In the genomic region with DNA sequence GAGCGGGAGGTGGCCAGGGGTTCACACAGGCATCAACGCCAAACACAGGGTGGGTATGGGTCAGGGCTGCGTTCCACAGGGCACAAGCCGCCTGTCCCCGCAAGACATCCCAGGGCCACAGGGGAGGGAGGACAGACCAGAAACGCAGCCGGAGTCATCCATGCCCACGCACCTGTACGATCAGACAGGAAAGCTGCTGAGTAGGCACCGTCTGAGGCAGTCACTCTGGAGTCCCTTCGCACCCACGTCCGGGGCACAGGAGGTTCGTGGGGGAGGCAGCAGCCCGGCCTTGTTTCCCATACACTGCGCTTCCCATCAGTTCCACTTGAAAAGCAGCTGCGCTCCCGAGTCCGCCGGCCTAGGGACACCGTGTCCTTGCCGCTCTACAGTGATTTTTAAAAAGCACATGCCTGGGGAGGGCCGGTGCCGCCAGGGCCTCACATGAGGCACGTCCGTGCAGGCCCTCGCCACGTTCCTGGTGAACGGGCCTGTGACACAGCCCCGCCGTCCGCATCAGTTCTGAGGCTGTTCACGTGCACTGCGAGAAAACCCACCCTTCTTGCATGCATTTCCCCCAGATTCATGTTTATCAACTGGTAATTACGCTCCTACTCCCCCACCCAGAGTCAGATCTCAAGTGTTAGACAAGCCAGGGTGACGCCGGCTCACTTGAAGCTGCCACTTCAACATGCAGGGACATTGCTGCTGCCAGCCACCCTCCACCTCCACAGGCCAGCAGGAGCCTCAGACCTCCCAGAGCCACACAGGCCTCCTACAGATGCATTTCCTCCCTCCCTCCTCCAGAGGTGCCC, we compare ENCODE assay signal across 13 cellular contexts. TPM values are rescaled to one million over a fixed set of nuclear protein-coding genes. Genes with fewer than 3 reads are reported as not detected.
DNase-seq lines count a peak whose midpoint lies in the region; ATAC-seq, FAIRE-seq and TF ChIP-seq lines count a peak whose summit lies in the region.
"Had no signal": no experiment of that assay in that cellular context is flagged by ENCODE, and none has a peak within 500 bp of the region (broad histone marks: within the 10 kb centered on the region; RNA-seq: fewer than 3 reads in every experiment).

No MANE protein-coding gene starts in this region.

- H3K4me2 ChIP-seq in K562 (ENCODE audit: insufficient read depth, low read length), result no peak overlapping the region

- H2AFZ ChIP-seq in K562 (ENCODE audit: low read depth, low read length), result no peak overlapping the region

- H4K20me1 ChIP-seq in K562 (replicated peaks; ENCODE audit: control insufficient read depth, insufficient read depth, low read length), result no peaks in the 10 kb centered on the region; the same call in 1 of the 2 replicates

- no peak for TF ChIP-seq RAD21 in K562 (CRISPR knock-in tag; conservative IDR thresholded peaks at IDR 0.05 in 1 of 2, IDR thresholded peaks at IDR 0.05 in 1 of 2)

- POLR2A ChIA-PET in A673 (lab: Charles Lee; ENCODE audit: low non-redundant PET), result no interaction called here
- POLR2A ChIA-PET in HEK293 (lab: Yijun Ruan, JAX), result no interaction called here
- POLR2A ChIA-PET in K562 (lab: Yijun Ruan, JAX), result interaction anchor here (1.4 kb wide), 1 partner anchor 13 kb away, joined by 5 read pairs; no protein-coding TSS in a partner anchor

- no peak overlapping the region for H3K9ac ChIP-seq in K562 (ENCODE audit: insufficient read depth in 1 of 2, low read depth in 2 of 2, low read length in 2 of 2)

- 93% methylated on average over 28 of the region's 37 CpGs for WGBS in K562 (ENCODE audit: insufficient coverage, low coverage, missing lambda C conversion rate)

- intact Hi-C loops in A673 (cut with micrococcal nuclease; ENCODE audit: unreplicated experiment) (no loop called here), K562 (cut with micrococcal nuclease) (no loop called here)

- H3K79me2 ChIP-seq in K562 (ENCODE audit: control insufficient read depth, insufficient read depth, low read length), result no peaks in the 10 kb centered on the region

- H3K36me3 ChIP-seq in A673 (ENCODE audit: insufficient read depth, low read length, poor library complexity, severe bottlenecking), result peaks cover 46% of the 10 kb centered on the region
- peaks cover 36 to 84% of the 10 kb centered on the region in 2 experiments; a peak in 2 of 3 replicates for H3K36me3 ChIP-seq in HEK293 (ENCODE audit: control insufficient read depth in 2 of 2, insufficient read depth in 1 of 2, low read length in 2 of 2)
- H3K36me3 ChIP-seq in K562 (ENCODE audit: control insufficient read depth, insufficient read depth, low read length), result peaks cover 52% of the 10 kb centered on the region; the same call in 2 of the 3 replicates

- no peak for TF ChIP-seq EP300 in K562 (IDR thresholded peaks at IDR 0.05; ENCODE audit: low read length)

- no peak for TF ChIP-seq CTCF in A673 (conservative IDR thresholded peaks at IDR 0.05; ENCODE audit: low read depth, low read length)
- TF ChIP-seq CTCF in HEK293 (tag by site-specific recombination; IDR thresholded peaks at IDR 0.05), result no peak
- TF ChIP-seq CTCF in K562 (IDR thresholded peaks at IDR 0.05 in 2 of 3, conservative IDR thresholded peaks at IDR 0.05 in 1 of 3; ENCODE audit: insufficient read depth in 2 of 3, low read depth in 1 of 3, low read length in 3 of 3), result no peak

- DNase-seq in A673 (ENCODE audit: low spot score), result peak; percentile 29
- no peak for DNase-seq in K562 (ENCODE audit: extremely low read depth in 1 of 4, low spot score in 3 of 4)
- DNase-seq in left lobe of liver (ENCODE audit: low spot score), result no peak
- DNase-seq in GM12892 (ENCODE audit: insufficient read length), result no peak
- DNase-seq: activated effector memory CD4-positive, alpha-beta T cell treated with anti-CD3 and anti-CD28 coated beads, Interleukin-2, amount 50 U/mL, for 16 hours; C1 segment of cervical spinal cord had no signal

- FAIRE-seq in K562 (lab: Jason Lieb, UNC) (no peak), GM12892 (lab: Jason Lieb, UNC) (no peak)
- FAIRE-seq: colon had no signal

- BruUV-seq in A673 (replicated peaks; lab: Mats Ljungman, UMichigan) (no TSS peak), K562 (replicated peaks; lab: Mats Ljungman, UMichigan) (no TSS peak)

- peaks cover 10% of the 10 kb centered on the region for H3K4me1 ChIP-seq in A673 (ENCODE audit: insufficient read depth, low read length, poor library complexity, severe bottlenecking)
- H3K4me1 ChIP-seq in HEK293 (ENCODE audit: control insufficient read depth, insufficient read depth, low read length), result no peaks in the 10 kb centered on the region
- H3K4me1 ChIP-seq in K562 (replicated peaks in 1 of 2; ENCODE audit: control insufficient read depth in 2 of 2, insufficient read depth in 2 of 2, low read length in 2 of 2), result peaks cover 9 to 24% of the 10 kb centered on the region in 2 experiments
- H3K4me1 ChIP-seq: spleen had no signal

- H3K27me3 ChIP-seq in A673 (replicated peaks; ENCODE audit: insufficient read depth, low read depth, low read length, poor library complexity) (no peaks in the 10 kb centered on the region), K562 (ENCODE audit: control insufficient read depth in 2 of 2, insufficient read depth in 2 of 2, low read length in 2 of 2) (no peaks in the 10 kb centered on the region)
- H3K27me3 ChIP-seq: spleen had no signal

- in situ Hi-C loops in K562 (cut with MboI), result no loop called here

- H3K9me3 ChIP-seq in A673 (ENCODE audit: low read depth, low read length, poor library complexity, severe bottlenecking) (no peaks in the 10 kb centered on the region), HEK293 (ENCODE audit: control insufficient read depth, insufficient read depth, low read depth, low read length) (no peaks in the 10 kb centered on the region), K562 (replicated peaks; ENCODE audit: control insufficient read depth, insufficient read depth, low read depth, low read length) (no peaks in the 10 kb centered on the region)
- H3K9me3 ChIP-seq: spleen had no signal

- CTCF ChIA-PET in A673 (lab: Charles Lee), result no interaction called here
- CTCF ChIA-PET in HEK293 (lab: Yijun Ruan, JAX), result no interaction called here
- CTCF ChIA-PET in K562 (lab: Yijun Ruan, JAX; ENCODE audit: low intra/inter-chr PET ratio), result no interaction called here

- H3K27ac ChIP-seq in A673 (ENCODE audit: low read depth, low read length, poor library complexity, severe bottlenecking) (no peak overlapping the region), HEK293 (ENCODE audit: extremely low read depth, low read depth, low read length) (no peak overlapping the region), K562 (ENCODE audit: extremely low read depth, low read depth, low read length) (no peak overlapping the region)
- H3K27ac ChIP-seq: HL-60 had no signal

- peak; percentile 49 for TF ChIP-seq POLR2A in K562 (conservative IDR thresholded peaks at IDR 0.05)
- TF ChIP-seq POLR2A in GM12892 (IDR thresholded peaks at IDR 0.05; ENCODE audit: low read depth, low read length), result no peak

- ATAC-seq in K562 (peak; percentile 49), left lobe of liver (peak; percentile 22), GM21526 (IDR thresholded peaks at IDR 0.05; ENCODE audit: low FRiP score, unreplicated experiment) (no peak), GM21737 (IDR thresholded peaks at IDR 0.05; ENCODE audit: unreplicated experiment) (no peak), HG03378 (IDR thresholded peaks at IDR 0.05; ENCODE audit: unreplicated experiment) (no peak)

- H3K9me1 ChIP-seq in K562 (ENCODE audit: control insufficient read depth, insufficient read depth, low read length), result no peaks in the 10 kb centered on the region

- H3K4me3 ChIP-seq in A673 (ENCODE audit: low read depth, low read length, poor library complexity, severe bottlenecking), result no peak overlapping the region
- no peak overlapping the region for H3K4me3 ChIP-seq in HEK293 (ENCODE audit: low read depth, low read length)
- H3K4me3 ChIP-seq in K562, result no peak overlapping the region
- H3K4me3 ChIP-seq: spleen had no signal

TF ChIP-seq in HEK293, 187 proteins besides CTCF, POLR2A, EP300 and RAD21 (continues in another document):
- TF ChIP-seq ZFHX2 (tag by site-specific recombination; conservative IDR thresholded peaks at IDR 0.05), result 0 out of 2 replicates have a peak, but pooled peaks have one; percentile 11
- TF ChIP-seq HOXC10 (CRISPR knock-in tag; IDR thresholded peaks at IDR 0.05), result no peak
- no peak for TF ChIP-seq ZNF701 (tag by site-specific recombination; IDR thresholded peaks at IDR 0.05)

TF ChIP-seq in K562, 482 proteins besides CTCF, POLR2A, EP300 and RAD21 (continues in another document):
- TF ChIP-seq ESRRA (IDR thresholded peaks at IDR 0.05; ENCODE audit: borderline replicate concordance, low read depth) (no peak), ZNF75A (CRISPR knock-in tag; IDR thresholded peaks at IDR 0.05) (no peak), SIN3B (IDR thresholded peaks at IDR 0.05; ENCODE audit: low read depth) (no peak), MAFG (tag; conservative IDR thresholded peaks at IDR 0.05) (no peak), TRIM24 (IDR thresholded peaks at IDR 0.05) (no peak), SUPT5H (IDR thresholded peaks at IDR 0.05) (peak; percentile 49; the same call in 1 of the 2 replicates), PTBP1 (IDR thresholded peaks at IDR 0.05; ENCODE audit: low read depth, low read length) (no peak), SPI1 (IDR thresholded peaks at IDR 0.05; ENCODE audit: borderline replicate concordance, low read depth, low read length) (no peak), PML (IDR thresholded peaks at IDR 0.05; ENCODE audit: low read length) (no peak), ASH1L (IDR thresholded peaks at IDR 0.05; ENCODE audit: borderline replicate concordance, low read depth, partially characterized antibody) (no peak)

RNA-seq across cellular contexts. Expression of a gene that starts 34.8 kb away (rescaled TPM):
- total RNA-seq in A673 (2021), result 69.9 and 73.0 TPM in 2 replicates
- 83.1 and 109 TPM in 2 replicates for total RNA-seq in K562 (2011; cell fraction: chromatin; rRNA removed; ENCODE audit: low replicate concordance)
- 50.1 and 60.7 TPM in 2 replicates for total RNA-seq in K562 (2011; cell fraction: nucleolus; rRNA removed)
- total RNA-seq in K562 (2011; cell fraction: nucleoplasm; rRNA removed), result 83.7 and 86.3 TPM in 2 replicates
- total RNA-seq in K562 (2014; rRNA removed), result 30.6 and 36.8 TPM in 2 replicates
- total RNA-seq in K562 (2014; rRNA removed; fragmentation: Illumina TruSeq; extraction: Trizol), result 27.9 and 30.0 TPM in 2 replicates
- 35.2 and 35.9 TPM in 2 replicates for total RNA-seq in K562 (2015; rRNA removed; fragmentation: Illumina TruSeq; extraction: Trizol)
- total RNA-seq in K562 (2021), result 35.8 and 38.3 TPM in 2 replicates
- polyA plus RNA-seq in K562 (2011; rRNA removed), result 74.4 and 75.8 TPM in 2 replicates
- 58.3 and 60.5 TPM in 2 replicates for polyA plus RNA-seq in K562 (2011; cell fraction: cytosol; rRNA removed)
- polyA plus RNA-seq in K562 (2011; cell fraction: nucleus; rRNA removed), result 106 and 133 TPM in 2 replicates
- 38.1 and 40.3 TPM in 2 replicates for polyA plus RNA-seq in K562 (2012)
- polyA plus RNA-seq in K562 (2014; fragmentation: Illumina TruSeq; extraction: Trizol), result 39.2 and 40.0 TPM in 2 replicates
- polyA plus RNA-seq in K562 (2014; fragmentation: Nextera tagmentation; extraction: Ambion mirVana), result 1 to 10 TPM in 1 of 2 experiments, under 1 TPM in 1; 0.72 to 1.9 TPM
- 43.1 and 46.1 TPM in 2 replicates for polyA plus RNA-seq in K562 (2014; rRNA removed)
- polyA minus RNA-seq in K562 (2011; rRNA and poly(A)+ RNA removed), result 37.0 and 42.6 TPM in 2 replicates
- 28.9 and 36.0 TPM in 2 replicates for polyA minus RNA-seq in K562 (2011; cell fraction: cytosol; rRNA and poly(A)+ RNA removed)
- polyA minus RNA-seq in K562 (2011; cell fraction: nucleus; rRNA and poly(A)+ RNA removed), result 29.6 and 30.9 TPM in 2 replicates
- total RNA-seq in left lobe of liver, result 26.6 TPM
- 36.7 TPM for polyA plus RNA-seq in GM12892 (2012; ENCODE audit: missing spikeins)

Comparison
In these comparisons a context has a peak if more than half of its experiments do, and no peak if none do; other contexts are left out.
1. ATAC-seq: peak in K562 (single experiment) and left lobe of liver (single experiment); none in GM21526 (single experiment), GM21737 (single experiment) and HG03378 (single experiment).